Comparison of ENCODE assay signal across 1 cellular context in the genomic region with DNA sequence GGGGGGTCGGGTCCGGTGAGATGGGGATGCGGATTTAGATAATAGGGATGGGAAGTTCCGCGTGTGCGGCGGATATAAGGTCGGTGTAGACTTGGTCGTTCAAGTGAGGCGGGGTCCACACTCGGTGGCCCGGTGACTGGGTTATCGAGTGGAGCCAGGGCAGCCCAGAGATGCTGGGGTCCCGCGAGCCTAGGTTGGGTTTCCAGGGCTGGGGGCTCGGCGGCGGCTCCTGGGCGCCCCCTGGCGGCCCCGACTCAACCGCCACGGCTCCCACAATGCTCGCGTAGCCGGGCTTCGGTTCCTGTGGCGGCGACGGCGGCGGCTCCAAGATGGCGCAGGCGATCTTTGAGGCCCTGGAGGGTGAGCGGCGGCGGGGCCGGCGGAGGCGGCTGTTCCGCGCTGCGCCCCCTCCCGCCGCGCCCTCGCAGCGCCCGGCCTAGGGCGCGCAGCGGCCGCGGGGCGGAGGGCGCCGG.
TF ChIP-seq lines count a peak whose summit lies in the region.

A gene (plus strand): TSS at position 304 of the 473 bp plus-strand sequence. CDS start 26 bp downstream, at position 330.

TF ChIP-seq in HepG2, 621 proteins besides CTCF, POLR2A, EP300 and RAD21 (continued from another document and continues in another):
- TF ChIP-seq, protein P1, sequence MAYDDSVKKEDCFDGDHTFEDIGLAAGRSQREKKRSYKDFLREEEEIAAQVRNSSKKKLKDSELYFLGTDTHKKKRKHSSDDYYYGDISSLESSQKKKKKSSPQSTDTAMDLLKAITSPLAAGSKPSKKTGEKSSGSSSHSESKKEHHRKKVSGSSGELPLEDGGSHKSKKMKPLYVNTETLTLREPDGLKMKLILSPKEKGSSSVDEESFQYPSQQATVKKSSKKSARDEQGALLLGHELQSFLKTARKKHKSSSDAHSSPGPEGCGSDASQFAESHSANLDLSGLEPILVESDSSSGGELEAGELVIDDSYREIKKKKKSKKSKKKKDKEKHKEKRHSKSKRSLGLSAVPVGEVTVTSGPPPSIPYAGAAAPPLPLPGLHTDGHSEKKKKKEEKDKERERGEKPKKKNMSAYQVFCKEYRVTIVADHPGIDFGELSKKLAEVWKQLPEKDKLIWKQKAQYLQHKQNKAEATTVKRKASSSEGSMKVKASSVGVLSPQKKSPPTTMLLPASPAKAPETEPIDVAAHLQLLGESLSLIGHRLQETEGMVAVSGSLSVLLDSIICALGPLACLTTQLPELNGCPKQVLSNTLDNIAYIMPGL (CRISPR knock-in tag; IDR thresholded peaks at IDR 0.05; ENCODE audit: borderline replicate concordance in 1 of 2, low read depth in 1 of 2), result peak; percentile 81 to 87; a peak in 3 of 4 replicates
- TF ChIP-seq TBX2 (CRISPR knock-in tag; IDR thresholded peaks at IDR 0.05; ENCODE audit: borderline replicate concordance) (no peak; the same call in 1 of the 2 replicates), ZNF30 (CRISPR knock-in tag; IDR thresholded peaks at IDR 0.05) (no peak), MTA1 (CRISPR knock-in tag; IDR thresholded peaks at IDR 0.05; ENCODE audit: borderline replicate concordance) (peak; percentile 56), ZMYM2 (CRISPR knock-in tag; IDR thresholded peaks at IDR 0.05) (no peak; the same call in none of the 2 replicates), NAIF1 (CRISPR knock-in tag; IDR thresholded peaks at IDR 0.05; ENCODE audit: borderline replicate concordance) (no peak), JDP2 (CRISPR knock-in tag; IDR thresholded peaks at IDR 0.05; ENCODE audit: borderline replicate concordance) (no peak), ZNF703 (CRISPR knock-in tag; IDR thresholded peaks at IDR 0.05; ENCODE audit: borderline replicate concordance) (peak; percentile 34; the same call in 1 of the 2 replicates), YEATS4 (CRISPR knock-in tag; IDR thresholded peaks at IDR 0.05; ENCODE audit: borderline replicate concordance) (no peak), MED8 (CRISPR knock-in tag; IDR thresholded peaks at IDR 0.05; ENCODE audit: insufficient replicate concordance) (peak; percentile 41), HHEX (CRISPR knock-in tag; IDR thresholded peaks at IDR 0.05) (peak; percentile 27; the same call in 1 of the 2 replicates), ZNF749 (CRISPR knock-in tag; IDR thresholded peaks at IDR 0.05; ENCODE audit: borderline replicate concordance) (peak; percentile 75; the same call in 1 of the 2 replicates), ZEB1 (IDR thresholded peaks at IDR 0.05; ENCODE audit: insufficient replicate concordance, low read depth) (no peak), HNRNPLL (IDR thresholded peaks at IDR 0.05; ENCODE audit: low read depth, low read length, poor library complexity, severe bottlenecking) (peak; percentile 82), FOSL1 (CRISPR knock-in tag; IDR thresholded peaks at IDR 0.05; ENCODE audit: borderline replicate concordance) (no peak), NFIC (IDR thresholded peaks at IDR 0.05; ENCODE audit: low read length) (no peak), ZNF329 (CRISPR knock-in tag; IDR thresholded peaks at IDR 0.05; ENCODE audit: low read depth) (no peak), POLR2AphosphoS5 (IDR thresholded peaks at IDR 0.05; ENCODE audit: low read depth, low read length) (no peak), ZNF777 (CRISPR knock-in tag; IDR thresholded peaks at IDR 0.05) (no peak), REPIN1 (CRISPR knock-in tag; IDR thresholded peaks at IDR 0.05; ENCODE audit: borderline replicate concordance, low read depth) (no peak; the same call in 1 of the 2 replicates), CCDC6 (CRISPR knock-in tag; IDR thresholded peaks at IDR 0.05) (no peak), CBX1 (IDR thresholded peaks at IDR 0.05; ENCODE audit: low read depth) (no peak), MZF1 (CRISPR knock-in tag; IDR thresholded peaks at IDR 0.05; ENCODE audit: borderline replicate concordance) (no peak; the same call in 1 of the 2 replicates), ARNTL (CRISPR knock-in tag; IDR thresholded peaks at IDR 0.05) (no peak), ZBTB8A (CRISPR knock-in tag; IDR thresholded peaks at IDR 0.05; ENCODE audit: borderline replicate concordance, low read depth) (no peak), MYC (CRISPR knock-in tag; IDR thresholded peaks at IDR 0.05; ENCODE audit: borderline replicate concordance) (0 out of 2 replicates have a peak, but pooled peaks have one; percentile 18), ZNF644 (CRISPR knock-in tag; IDR thresholded peaks at IDR 0.05; ENCODE audit: low read depth) (peak; percentile 91), SRF (IDR thresholded peaks at IDR 0.05; ENCODE audit: low read depth, low read length) (no peak), NR2F1 (CRISPR knock-in tag; IDR thresholded peaks at IDR 0.05) (no peak), PPARG (CRISPR knock-in tag; conservative IDR thresholded peaks at IDR 0.05) (peak; percentile 30; the same call in 1 of the 2 replicates), ZNF776 (CRISPR knock-in tag; IDR thresholded peaks at IDR 0.05) (no peak), U2AF2 (IDR thresholded peaks at IDR 0.05; ENCODE audit: low read depth, low read length) (no peak), ZNF670 (CRISPR knock-in tag; IDR thresholded peaks at IDR 0.05; ENCODE audit: borderline replicate concordance) (no peak), HDAC1 (CRISPR knock-in tag; IDR thresholded peaks at IDR 0.05) (peak; percentile 52), MTF2 (CRISPR knock-in tag; IDR thresholded peaks at IDR 0.05; ENCODE audit: borderline replicate concordance) (peak; percentile 35; the same call in 1 of the 2 replicates), ZNF790 (CRISPR knock-in tag; IDR thresholded peaks at IDR 0.05; ENCODE audit: borderline replicate concordance) (no peak), ZNF879 (CRISPR knock-in tag; IDR thresholded peaks at IDR 0.05) (no peak), KDM5A (IDR thresholded peaks at IDR 0.05; ENCODE audit: borderline replicate concordance, low read length) (no peak)
- TF ChIP-seq, protein P2, sequence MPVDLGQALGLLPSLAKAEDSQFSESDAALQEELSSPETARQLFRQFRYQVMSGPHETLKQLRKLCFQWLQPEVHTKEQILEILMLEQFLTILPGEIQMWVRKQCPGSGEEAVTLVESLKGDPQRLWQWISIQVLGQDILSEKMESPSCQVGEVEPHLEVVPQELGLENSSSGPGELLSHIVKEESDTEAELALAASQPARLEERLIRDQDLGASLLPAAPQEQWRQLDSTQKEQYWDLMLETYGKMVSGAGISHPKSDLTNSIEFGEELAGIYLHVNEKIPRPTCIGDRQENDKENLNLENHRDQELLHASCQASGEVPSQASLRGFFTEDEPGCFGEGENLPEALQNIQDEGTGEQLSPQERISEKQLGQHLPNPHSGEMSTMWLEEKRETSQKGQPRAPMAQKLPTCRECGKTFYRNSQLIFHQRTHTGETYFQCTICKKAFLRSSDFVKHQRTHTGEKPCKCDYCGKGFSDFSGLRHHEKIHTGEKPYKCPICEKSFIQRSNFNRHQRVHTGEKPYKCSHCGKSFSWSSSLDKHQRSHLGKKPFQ (CRISPR knock-in tag; IDR thresholded peaks at IDR 0.05; ENCODE audit: insufficient replicate concordance), result no peak
- TF ChIP-seq, protein P3, sequence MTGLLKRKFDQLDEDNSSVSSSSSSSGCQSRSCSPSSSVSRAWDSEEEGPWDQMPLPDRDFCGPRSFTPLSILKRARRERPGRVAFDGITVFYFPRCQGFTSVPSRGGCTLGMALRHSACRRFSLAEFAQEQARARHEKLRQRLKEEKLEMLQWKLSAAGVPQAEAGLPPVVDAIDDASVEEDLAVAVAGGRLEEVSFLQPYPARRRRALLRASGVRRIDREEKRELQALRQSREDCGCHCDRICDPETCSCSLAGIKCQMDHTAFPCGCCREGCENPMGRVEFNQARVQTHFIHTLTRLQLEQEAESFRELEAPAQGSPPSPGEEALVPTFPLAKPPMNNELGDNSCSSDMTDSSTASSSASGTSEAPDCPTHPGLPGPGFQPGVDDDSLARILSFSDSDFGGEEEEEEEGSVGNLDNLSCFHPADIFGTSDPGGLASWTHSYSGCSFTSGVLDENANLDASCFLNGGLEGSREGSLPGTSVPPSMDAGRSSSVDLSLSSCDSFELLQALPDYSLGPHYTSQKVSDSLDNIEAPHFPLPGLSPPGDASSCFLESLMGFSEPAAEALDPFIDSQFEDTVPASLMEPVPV (CRISPR knock-in tag; IDR thresholded peaks at IDR 0.05), result no peak
- TF ChIP-seq, protein P4, sequence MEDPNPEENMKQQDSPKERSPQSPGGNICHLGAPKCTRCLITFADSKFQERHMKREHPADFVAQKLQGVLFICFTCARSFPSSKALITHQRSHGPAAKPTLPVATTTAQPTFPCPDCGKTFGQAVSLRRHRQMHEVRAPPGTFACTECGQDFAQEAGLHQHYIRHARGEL (CRISPR knock-in tag; IDR thresholded peaks at IDR 0.05), result no peak
- TF ChIP-seq, protein P5, sequence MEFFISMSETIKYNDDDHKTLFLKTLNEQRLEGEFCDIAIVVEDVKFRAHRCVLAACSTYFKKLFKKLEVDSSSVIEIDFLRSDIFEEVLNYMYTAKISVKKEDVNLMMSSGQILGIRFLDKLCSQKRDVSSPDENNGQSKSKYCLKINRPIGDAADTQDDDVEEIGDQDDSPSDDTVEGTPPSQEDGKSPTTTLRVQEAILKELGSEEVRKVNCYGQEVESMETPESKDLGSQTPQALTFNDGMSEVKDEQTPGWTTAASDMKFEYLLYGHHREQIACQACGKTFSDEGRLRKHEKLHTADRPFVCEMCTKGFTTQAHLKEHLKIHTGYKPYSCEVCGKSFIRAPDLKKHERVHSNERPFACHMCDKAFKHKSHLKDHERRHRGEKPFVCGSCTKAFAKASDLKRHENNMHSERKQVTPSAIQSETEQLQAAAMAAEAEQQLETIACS (CRISPR knock-in tag; IDR thresholded peaks at IDR 0.05), result 0 out of 2 replicates have a peak, but pooled peaks have one; percentile 39
- TF ChIP-seq, protein P6, sequence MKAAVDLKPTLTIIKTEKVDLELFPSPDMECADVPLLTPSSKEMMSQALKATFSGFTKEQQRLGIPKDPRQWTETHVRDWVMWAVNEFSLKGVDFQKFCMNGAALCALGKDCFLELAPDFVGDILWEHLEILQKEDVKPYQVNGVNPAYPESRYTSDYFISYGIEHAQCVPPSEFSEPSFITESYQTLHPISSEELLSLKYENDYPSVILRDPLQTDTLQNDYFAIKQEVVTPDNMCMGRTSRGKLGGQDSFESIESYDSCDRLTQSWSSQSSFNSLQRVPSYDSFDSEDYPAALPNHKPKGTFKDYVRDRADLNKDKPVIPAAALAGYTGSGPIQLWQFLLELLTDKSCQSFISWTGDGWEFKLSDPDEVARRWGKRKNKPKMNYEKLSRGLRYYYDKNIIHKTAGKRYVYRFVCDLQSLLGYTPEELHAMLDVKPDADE (CRISPR knock-in tag; IDR thresholded peaks at IDR 0.05), result no peak; the same call in 1 of the 2 replicates
- TF ChIP-seq, protein P7, sequence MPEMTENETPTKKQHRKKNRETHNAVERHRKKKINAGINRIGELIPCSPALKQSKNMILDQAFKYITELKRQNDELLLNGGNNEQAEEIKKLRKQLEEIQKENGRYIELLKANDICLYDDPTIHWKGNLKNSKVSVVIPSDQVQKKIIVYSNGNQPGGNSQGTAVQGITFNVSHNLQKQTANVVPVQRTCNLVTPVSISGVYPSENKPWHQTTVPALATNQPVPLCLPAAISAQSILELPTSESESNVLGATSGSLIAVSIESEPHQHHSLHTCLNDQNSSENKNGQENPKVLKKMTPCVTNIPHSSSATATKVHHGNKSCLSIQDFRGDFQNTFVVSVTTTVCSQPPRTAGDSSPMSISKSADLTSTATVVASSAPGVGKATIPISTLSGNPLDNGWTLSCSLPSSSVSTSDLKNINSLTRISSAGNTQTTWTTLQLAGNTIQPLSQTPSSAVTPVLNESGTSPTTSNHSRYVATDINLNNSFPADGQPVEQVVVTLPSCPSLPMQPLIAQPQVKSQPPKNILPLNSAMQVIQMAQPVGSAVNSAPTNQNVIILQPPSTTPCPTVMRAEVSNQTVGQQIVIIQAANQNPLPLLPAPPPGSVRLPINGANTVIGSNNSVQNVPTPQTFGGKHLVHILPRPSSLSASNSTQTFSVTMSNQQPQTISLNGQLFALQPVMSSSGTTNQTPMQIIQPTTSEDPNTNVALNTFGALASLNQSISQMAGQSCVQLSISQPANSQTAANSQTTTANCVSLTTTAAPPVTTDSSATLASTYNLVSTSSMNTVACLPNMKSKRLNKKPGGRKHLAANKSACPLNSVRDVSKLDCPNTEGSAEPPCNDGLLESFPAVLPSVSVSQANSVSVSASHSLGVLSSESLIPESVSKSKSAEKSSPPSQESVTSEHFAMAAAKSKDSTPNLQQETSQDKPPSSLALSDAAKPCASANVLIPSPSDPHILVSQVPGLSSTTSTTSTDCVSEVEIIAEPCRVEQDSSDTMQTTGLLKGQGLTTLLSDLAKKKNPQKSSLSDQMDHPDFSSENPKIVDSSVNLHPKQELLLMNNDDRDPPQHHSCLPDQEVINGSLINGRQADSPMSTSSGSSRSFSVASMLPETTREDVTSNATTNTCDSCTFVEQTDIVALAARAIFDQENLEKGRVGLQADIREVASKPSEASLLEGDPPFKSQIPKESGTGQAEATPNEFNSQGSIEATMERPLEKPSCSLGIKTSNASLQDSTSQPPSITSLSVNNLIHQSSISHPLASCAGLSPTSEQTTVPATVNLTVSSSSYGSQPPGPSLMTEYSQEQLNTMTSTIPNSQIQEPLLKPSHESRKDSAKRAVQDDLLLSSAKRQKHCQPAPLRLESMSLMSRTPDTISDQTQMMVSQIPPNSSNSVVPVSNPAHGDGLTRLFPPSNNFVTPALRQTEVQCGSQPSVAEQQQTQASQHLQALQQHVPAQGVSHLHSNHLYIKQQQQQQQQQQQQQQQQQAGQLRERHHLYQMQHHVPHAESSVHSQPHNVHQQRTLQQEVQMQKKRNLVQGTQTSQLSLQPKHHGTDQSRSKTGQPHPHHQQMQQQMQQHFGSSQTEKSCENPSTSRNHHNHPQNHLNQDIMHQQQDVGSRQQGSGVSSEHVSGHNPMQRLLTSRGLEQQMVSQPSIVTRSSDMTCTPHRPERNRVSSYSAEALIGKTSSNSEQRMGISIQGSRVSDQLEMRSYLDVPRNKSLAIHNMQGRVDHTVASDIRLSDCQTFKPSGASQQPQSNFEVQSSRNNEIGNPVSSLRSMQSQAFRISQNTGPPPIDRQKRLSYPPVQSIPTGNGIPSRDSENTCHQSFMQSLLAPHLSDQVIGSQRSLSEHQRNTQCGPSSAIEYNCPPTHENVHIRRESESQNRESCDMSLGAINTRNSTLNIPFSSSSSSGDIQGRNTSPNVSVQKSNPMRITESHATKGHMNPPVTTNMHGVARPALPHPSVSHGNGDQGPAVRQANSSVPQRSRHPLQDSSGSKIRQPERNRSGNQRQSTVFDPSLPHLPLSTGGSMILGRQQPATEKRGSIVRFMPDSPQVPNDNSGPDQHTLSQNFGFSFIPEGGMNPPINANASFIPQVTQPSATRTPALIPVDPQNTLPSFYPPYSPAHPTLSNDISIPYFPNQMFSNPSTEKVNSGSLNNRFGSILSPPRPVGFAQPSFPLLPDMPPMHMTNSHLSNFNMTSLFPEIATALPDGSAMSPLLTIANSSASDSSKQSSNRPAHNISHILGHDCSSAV (CRISPR knock-in tag; IDR thresholded peaks at IDR 0.05; ENCODE audit: borderline replicate concordance), result no peak
- TF ChIP-seq, protein P8, sequence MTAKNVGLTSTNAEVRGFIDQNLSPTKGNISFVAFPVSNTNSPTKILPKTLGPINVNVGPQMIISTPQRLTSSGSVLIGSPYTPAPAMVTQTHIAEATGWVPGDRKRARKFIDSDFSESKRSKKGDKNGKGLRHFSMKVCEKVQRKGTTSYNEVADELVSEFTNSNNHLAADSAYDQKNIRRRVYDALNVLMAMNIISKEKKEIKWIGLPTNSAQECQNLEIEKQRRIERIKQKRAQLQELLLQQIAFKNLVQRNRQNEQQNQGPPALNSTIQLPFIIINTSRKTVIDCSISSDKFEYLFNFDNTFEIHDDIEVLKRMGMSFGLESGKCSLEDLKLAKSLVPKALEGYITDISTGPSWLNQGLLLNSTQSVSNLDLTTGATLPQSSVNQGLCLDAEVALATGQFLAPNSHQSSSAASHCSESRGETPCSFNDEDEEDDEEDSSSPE (CRISPR knock-in tag; IDR thresholded peaks at IDR 0.05), result peak; percentile 62; the same call in 1 of the 2 replicates
